In genomic region chr5:68007446-68007845, GRCh38 we compare ENCODE assay signal across 12 cellular contexts.
A peak's percentile ranks its signal among the peaks of the same experiment; 100 is the strongest.
DNase-seq lines count a peak whose midpoint lies in the region; ATAC-seq and TF ChIP-seq lines count a peak whose summit lies in the region.
"Had no signal": no experiment of that assay in that cellular context is flagged by ENCODE, and none has a peak within 500 bp of the region (broad histone marks: within the 10 kb centered on the region; RNA-seq: fewer than 3 reads in every experiment).

No MANE protein-coding gene starts in this region.

- DNase-seq in AG20443 (ENCODE audit: low spot score) = peak; percentile 85
- peak; percentile 84 for DNase-seq in NB4 (ENCODE audit: low read depth)
- DNase-seq in cardiac fibroblast (ENCODE audit: low read depth in 2 of 2) = peak; percentile 90 to 94
- DNase-seq in lower lobe of right lung = peak; percentile 68
- no peak for DNase-seq in testis
- DNase-seq in COLO668 (lab: John Stamatoyannopoulos, UW; ENCODE audit: unreplicated experiment) = no peak
- DNase-seq in OCI-M2 (lab: John Stamatoyannopoulos, UW; ENCODE audit: unreplicated experiment) = no peak
- DNase-seq: kidney, NCI-H526 had no signal

- no peak overlapping the region for H3K27ac ChIP-seq in lower lobe of right lung
- H3K27ac ChIP-seq in testis = no peak overlapping the region
- H3K27ac ChIP-seq: C4-2B, ovary had no signal

- peak; percentile 57 to 61 for ATAC-seq in lower lobe of right lung
- ATAC-seq in HG02970 (IDR thresholded peaks at IDR 0.05; ENCODE audit: low FRiP score, unreplicated experiment) = no peak

- intact Hi-C loops in lower lobe of right lung (cut with DNase I) (no loop called here), testis (cut with DNase I; ENCODE audit: low total_unique reads) (no loop called here)

- H3K4me1 ChIP-seq in lower lobe of right lung (no peaks in the 10 kb centered on the region), testis (no peaks in the 10 kb centered on the region)

- TF ChIP-seq POLR2A in NB4 (IDR thresholded peaks at IDR 0.05; ENCODE audit: extremely low read depth, insufficient read length) (no peak), testis (IDR thresholded peaks at IDR 0.05) (no peak)

- H3K4me3 ChIP-seq in NB4 (ENCODE audit: low read depth, low read length) (no peak overlapping the region), cardiac fibroblast (replicated peaks in 1 of 2; ENCODE audit: low read depth in 2 of 2, low read length in 2 of 2) (no peak overlapping the region), lower lobe of right lung (no peak overlapping the region), testis (no peak overlapping the region)
- H3K4me3 ChIP-seq: ovary had no signal

- no peaks in the 10 kb centered on the region for H3K9me3 ChIP-seq in lower lobe of right lung
- H3K9me3 ChIP-seq in testis = no peaks in the 10 kb centered on the region
- H3K9me3 ChIP-seq: ovary had no signal

- H3K36me3 ChIP-seq in lower lobe of right lung (no peaks in the 10 kb centered on the region), testis (ENCODE audit: low read depth, missing control alignments) (no peaks in the 10 kb centered on the region)
- H3K36me3 ChIP-seq: ovary had no signal

- no peak for TF ChIP-seq CTCF in NB4 (IDR thresholded peaks at IDR 0.05; ENCODE audit: low read depth, low read length)
- TF ChIP-seq CTCF in cardiac fibroblast (IDR thresholded peaks at IDR 0.05; ENCODE audit: low read depth, low read length) = no peak
- TF ChIP-seq CTCF in lower lobe of right lung (IDR thresholded peaks at IDR 0.05) = no peak
- no peak for TF ChIP-seq CTCF in testis (IDR thresholded peaks at IDR 0.05)

- 75 to 81% methylated on average over 4 of the region's 4 CpGs for WGBS in testis, 2 donors

- H3K27me3 ChIP-seq in lower lobe of right lung (ENCODE audit: low read depth) = no peaks in the 10 kb centered on the region
- H3K27me3 ChIP-seq in testis = no peaks in the 10 kb centered on the region
- H3K27me3 ChIP-seq: ovary had no signal

Comparison
In these comparisons a context has a peak if more than half of its experiments do, and no peak if none do; other contexts are left out.
1. DNase-seq: peak in AG20443 (single experiment), NB4 (single experiment), cardiac fibroblast (2 of 2) and lower lobe of right lung (single experiment); none in testis (single experiment), COLO668 (single experiment) and OCI-M2 (single experiment).